8 cellular contexts compared by ENCODE assay signal in the genomic region with DNA sequence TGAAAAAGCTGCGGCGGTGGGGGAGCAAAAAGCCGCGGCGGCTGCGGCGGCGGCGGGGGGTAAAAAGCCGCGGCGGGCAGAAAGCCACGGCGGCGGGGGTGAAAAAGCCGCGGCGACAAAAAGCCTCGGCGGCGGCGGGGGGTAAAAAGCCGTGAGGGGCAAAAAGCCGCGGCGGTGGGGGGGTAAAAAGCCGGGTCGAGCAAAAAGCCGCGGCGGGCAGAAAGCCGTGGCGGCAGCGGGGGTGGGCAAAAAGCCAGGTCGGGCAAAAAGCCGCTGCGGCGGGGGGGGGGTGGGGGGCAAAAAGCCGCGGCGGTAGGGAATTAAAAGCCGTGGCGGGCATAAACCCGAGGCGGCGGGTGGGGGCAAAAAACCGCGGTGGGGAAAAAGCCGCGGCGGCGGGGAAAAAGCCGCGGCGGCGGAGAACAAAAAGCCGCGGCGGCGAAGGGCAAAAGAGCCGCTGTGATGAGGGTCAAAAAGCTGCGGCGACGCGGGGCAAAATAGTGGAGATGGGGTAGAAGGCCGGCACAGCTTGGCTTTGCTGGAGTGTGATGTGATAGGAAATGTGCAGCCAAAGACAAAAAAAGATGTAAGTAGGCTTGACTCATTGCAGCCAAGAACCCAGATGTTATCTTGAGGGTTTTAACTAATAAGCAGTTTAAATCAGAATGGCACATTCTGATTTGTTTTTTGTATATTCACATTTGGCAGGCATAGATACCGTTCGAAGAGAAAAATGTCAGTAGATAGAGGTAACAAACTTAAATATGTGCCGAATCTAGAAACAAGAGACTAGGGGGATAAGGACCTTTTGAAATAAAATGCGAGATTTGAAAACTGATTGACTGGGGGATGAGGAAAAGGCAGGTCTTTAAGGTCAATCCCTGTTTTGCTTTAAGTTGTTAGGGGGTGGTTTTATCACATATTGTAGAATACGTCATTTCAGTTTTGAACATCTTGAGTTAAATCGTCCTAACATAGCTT.
A peak's percentile ranks its signal among the peaks of the same experiment; 100 is the strongest.
DNase-seq lines count a peak whose midpoint lies in the region; ATAC-seq and TF ChIP-seq lines count a peak whose summit lies in the region.
"Not testable (repeated sequence)": the region's sequence is repeated elsewhere in the genome, so short reads cannot be mapped to it uniquely, and the experiment has no call there.

No MANE protein-coding gene starts in this region.

- H3F3A ChIP-seq in MM.1S (ENCODE audit: insufficient read depth, low read length) = not testable (repeated sequence)

- H3K4me3 Mint-ChIP-seq in Calu3 (ENCODE audit: low read depth, unreplicated experiment) = peak overlapping the region; percentile 33

- H3K36me3 Mint-ChIP-seq in Calu3 (ENCODE audit: insufficient read depth, unreplicated experiment) = not testable (repeated sequence)

- not testable (repeated sequence) for H3K27ac Mint-ChIP-seq in Calu3 (ENCODE audit: unreplicated experiment)

- H3K27me3 ChIP-seq in MM.1S (replicated peaks; ENCODE audit: insufficient read depth, low read length); prostate gland (replicated peaks; ENCODE audit: insufficient read depth); thyroid gland: not testable (repeated sequence)
- H3K27me3 ChIP-seq in gastroesophageal sphincter = peaks cover 16% of the 10 kb centered on the region

- not testable (repeated sequence) for H3K4me1 Mint-ChIP-seq in Calu3 (ENCODE audit: low read depth, unreplicated experiment)

- WGBS in gastroesophageal sphincter (ENCODE audit: low coverage in 1 of 2), 2 donors = 9 to 53% methylated on average over 2 to 17 of the region's 72 CpGs
- 6% methylated on average over 31 of the region's 72 CpGs for WGBS in prostate gland
- 14% methylated on average over 21 to 22 of the region's 72 CpGs for WGBS in thyroid gland, 2 donors

- not testable (repeated sequence) for H3K27me3 Mint-ChIP-seq in Calu3 (ENCODE audit: unreplicated experiment)

- CTCF ChIA-PET in Calu3 (lab: Charles Lee) = not testable (repeated sequence)

- TF ChIP-seq CTCF in Calu3 (IDR thresholded peaks at IDR 0.05; ENCODE audit: unreplicated experiment); MM.1S (IDR thresholded peaks at IDR 0.05; ENCODE audit: low read length); astrocyte of the spinal cord (IDR thresholded peaks at IDR 0.05; ENCODE audit: low read depth, low read length); gastroesophageal sphincter (IDR thresholded peaks at IDR 0.05); prostate gland (IDR thresholded peaks at IDR 0.05); thyroid gland (IDR thresholded peaks at IDR 0.05): not testable (repeated sequence)

- H3K36me3 ChIP-seq in MM.1S (replicated peaks; ENCODE audit: insufficient read depth, low read length); gastroesophageal sphincter; prostate gland; thyroid gland: not testable (repeated sequence)

- BruUV-seq in Calu3 (replicated peaks; lab: Mats Ljungman, UMichigan) = not testable (repeated sequence)

- not testable (repeated sequence) for DNase-seq in Calu3; prostate gland (ENCODE audit: low spot score)
- peak; percentile 11 for DNase-seq in MM.1S
- peak; percentile 5 for DNase-seq in activated CD4-positive, alpha-beta T cell treated with anti-CD3 and anti-CD28 coated beads for 48 hours
- peak; percentile 44 for DNase-seq in astrocyte of the spinal cord (ENCODE audit: low read depth, low spot score)
- DNase-seq in medulla oblongata (ENCODE audit: extremely low spot score) = peak; percentile 1
- peak; percentile 10 to 18 for DNase-seq in thyroid gland

- H3K4me2 ChIP-seq in MM.1S (ENCODE audit: low read depth, low read length) = not testable (repeated sequence)

- not testable (repeated sequence) for H3K4me1 ChIP-seq in MM.1S (ENCODE audit: low read length); gastroesophageal sphincter; prostate gland (replicated peaks); thyroid gland

- not testable (repeated sequence) for H3K9me3 Mint-ChIP-seq in Calu3 (ENCODE audit: low read depth, unreplicated experiment)

- not testable (repeated sequence) for H3K27ac ChIP-seq in MM.1S (ENCODE audit: low read length); gastroesophageal sphincter; prostate gland; thyroid gland

- in situ Hi-C loops in astrocyte of the spinal cord (cut with HindIII; ENCODE audit: low sequenced_read_pairs) = not testable (repeated sequence)

- H3K9ac ChIP-seq in MM.1S (ENCODE audit: low read length) = not testable (repeated sequence)

- not testable (repeated sequence) for H3K4me3 ChIP-seq in MM.1S (ENCODE audit: low read length)
- H3K4me3 ChIP-seq in astrocyte of the spinal cord (ENCODE audit: low read depth, low read length) (peak overlapping the region; percentile 38), gastroesophageal sphincter (peak overlapping the region; percentile 51 to 52), prostate gland (peak overlapping the region; percentile 25 to 29), thyroid gland (replicated peaks in 1 of 3) (peak overlapping the region in 1 of 3 donors; percentile 21)

- not testable (repeated sequence) for H4K20me1 ChIP-seq in MM.1S (ENCODE audit: insufficient read depth, low read length)

- not testable (repeated sequence) for TF ChIP-seq POLR2A in gastroesophageal sphincter (IDR thresholded peaks at IDR 0.05); prostate gland (IDR thresholded peaks at IDR 0.05); thyroid gland (IDR thresholded peaks at IDR 0.05)

- ATAC-seq in gastroesophageal sphincter = not testable (repeated sequence)

- not testable (repeated sequence) for H3K9me3 ChIP-seq in MM.1S (replicated peaks; ENCODE audit: insufficient read depth, low read length); gastroesophageal sphincter; prostate gland; thyroid gland

- TF ChIP-seq EP300 in gastroesophageal sphincter (IDR thresholded peaks at IDR 0.05) = not testable (repeated sequence)

- not testable (repeated sequence) for H2AFZ ChIP-seq in MM.1S (ENCODE audit: low read length)

- intact Hi-C loops in Calu3 (cut with micrococcal nuclease; ENCODE audit: unreplicated experiment); prostate gland (cut with DNase I); thyroid gland (cut with DNase I): not testable (repeated sequence)

- H3K79me2 ChIP-seq in MM.1S (ENCODE audit: low read length) = not testable (repeated sequence)

- not testable (repeated sequence) for H3K9me2 ChIP-seq in MM.1S (replicated peaks; ENCODE audit: insufficient read depth, low read length)
